Comparison of ENCODE assay signal across 12 cellular contexts in genomic region chr6:146884728-146885127, GRCh38.
DNase-seq lines count a peak whose midpoint lies in the region; ATAC-seq and TF ChIP-seq lines count a peak whose summit lies in the region.
"Had no signal": no experiment of that assay in that cellular context is flagged by ENCODE, and none has a peak within 500 bp of the region (broad histone marks: within the 10 kb centered on the region; RNA-seq: fewer than 3 reads in every experiment).

No MANE protein-coding gene starts in this region.

- no peaks in the 10 kb centered on the region for H4K20me1 ChIP-seq in OCI-LY7 (ENCODE audit: insufficient read depth, low read length)

- no peak overlapping the region for H3K4me2 ChIP-seq in OCI-LY7 (ENCODE audit: low read length)

- no peaks in the 10 kb centered on the region for H3K4me1 ChIP-seq in OCI-LY7 (ENCODE audit: insufficient read depth, low read length, poor library complexity, severe bottlenecking)
- H3K4me1 ChIP-seq: lower lobe of right lung had no signal

- in situ Hi-C loops in Caki2 (cut with HindIII; ENCODE audit: low pct_unique_long_range_greater_than_20kb, low sequenced_read_pairs), result no loop called here

- no peak overlapping the region for H2AFZ ChIP-seq in OCI-LY7 (ENCODE audit: low read length)

- CTCF ChIA-PET in OCI-LY7 (lab: Charles Lee; ENCODE audit: unreplicated experiment), result no interaction called here

- POLR2A ChIA-PET in OCI-LY7 (lab: Charles Lee), result interaction anchor here (0.7 kb wide), 1 partner anchor 10 kb away, joined by 3 read pairs; no protein-coding TSS in a partner anchor

- H3K9me2 ChIP-seq in OCI-LY7 (ENCODE audit: insufficient read depth, low read length), result no peaks in the 10 kb centered on the region

- intact Hi-C loops in OCI-LY7 (cut with micrococcal nuclease; ENCODE audit: unreplicated experiment), result no loop called here

- no peaks in the 10 kb centered on the region for H3K9me3 ChIP-seq in OCI-LY7 (ENCODE audit: low read length)
- H3K9me3 ChIP-seq: lower lobe of right lung had no signal

- H3K36me3 ChIP-seq in OCI-LY7 (ENCODE audit: insufficient read depth, low read length), result no peaks in the 10 kb centered on the region
- H3K36me3 ChIP-seq: lower lobe of right lung had no signal

- no peak for TF ChIP-seq CTCF in epithelial cell of proximal tubule (conservative IDR thresholded peaks at IDR 0.05; ENCODE audit: low read depth, low read length)
- TF ChIP-seq CTCF in OCI-LY7 (conservative IDR thresholded peaks at IDR 0.05; ENCODE audit: low read length), result no peak

- no peak overlapping the region for H3K4me3 ChIP-seq in epithelial cell of proximal tubule (ENCODE audit: low read depth, low read length)
- H3K4me3 ChIP-seq in OCI-LY7 (ENCODE audit: low read depth, low read length, poor library complexity, severe bottlenecking), result no peak overlapping the region
- H3K4me3 ChIP-seq: lower lobe of right lung had no signal

- H3K27ac ChIP-seq in OCI-LY7 (ENCODE audit: low read depth, low read length, poor library complexity, severe bottlenecking), result no peak overlapping the region
- H3K27ac ChIP-seq: lower lobe of right lung had no signal

- H3K79me2 ChIP-seq in OCI-LY7 (ENCODE audit: insufficient read depth, low read depth, low read length), result no peaks in the 10 kb centered on the region

- ATAC-seq in GM19467 (IDR thresholded peaks at IDR 0.05; ENCODE audit: unreplicated experiment), result peak; percentile 89
- ATAC-seq in HG03135 (IDR thresholded peaks at IDR 0.05; ENCODE audit: unreplicated experiment), result peak; percentile 88
- ATAC-seq: activated CD8-positive, alpha-beta memory T cell treated with anti-CD3 and anti-CD28 coated beads, Interleukin-2, amount 10 ng/mL, durations not matched to agents 7 days and 5 days; lower lobe of right lung had no signal

- no TSS peak for BruUV-seq in OCI-LY7 (replicated peaks; lab: Mats Ljungman, UMichigan)

- DNase-seq in Caki2 (ENCODE audit: low read depth), result peak; percentile 55
- peak; percentile 48 for DNase-seq in epithelial cell of proximal tubule (ENCODE audit: low read depth)
- no peak for DNase-seq in OCI-LY7 (ENCODE audit: low spot score)
- no peak for DNase-seq in 8988T
- DNase-seq in COLO668 (lab: John Stamatoyannopoulos, UW; ENCODE audit: unreplicated experiment), result no peak
- DNase-seq in activated T-cell treated with anti-CD3 and anti-CD28 coated beads, Interleukin-2, amount 50 U/mL, for 1 hour, result no peak
- DNase-seq: activated CD8-positive, alpha-beta memory T cell treated with anti-CD3 and anti-CD28 coated beads, Interleukin-2, amount 10 ng/mL, durations not matched to agents 7 days and 5 days; amniotic stem cell; lower lobe of right lung; NCI-H2227 treated with DMSO at 0.1 percent for 48 hours had no signal

Comparison
In these comparisons a context has a peak if more than half of its experiments do, and no peak if none do; other contexts are left out.
1. DNase-seq: peak in Caki2 (single experiment) and epithelial cell of proximal tubule (single experiment); none in OCI-LY7 (single experiment), 8988T (single experiment), COLO668 (single experiment) and activated T-cell treated with anti-CD3 and anti-CD28 coated beads, Interleukin-2, amount 50 U/mL, for 1 hour (single experiment).